In genomic region chr10:113441871-113442270, GRCh38 we compare ENCODE assay signal across 23 cellular contexts.
"Had no signal": no experiment of that assay in that cellular context is flagged by ENCODE, and none has a peak within 500 bp of the region (broad histone marks: within the 10 kb centered on the region; RNA-seq: fewer than 3 reads in every experiment).

No MANE protein-coding gene starts in this region.

- DNase-seq: cortex of kidney; effector CD8-positive, alpha-beta T cell; effector memory CD8-positive, alpha-beta T cell; endodermal cell; erythroblast; esophagus squamous epithelium; foreskin fibroblast; foreskin melanocyte; gastrocnemius medialis; glutamatergic neuron; heart right ventricle; hippocampal formation; left cardiac atrium; left ventricle myocardium superior; lower lobe of right lung; mesenchymal stem cell; mucosa of descending colon had no signal

- H3K27me3 ChIP-seq: colonic mucosa, gastrocnemius medialis, left lung had no signal

- H3K36me3 ChIP-seq: colonic mucosa, esophagus squamous epithelium, gastrocnemius medialis, heart right ventricle, left lung, lower lobe of right lung had no signal

- H3K36me3 Mint-ChIP-seq: mesothelial cell of epicardium had no signal

- H3K4me3 ChIP-seq: colonic mucosa, esophagus squamous epithelium, gastrocnemius medialis, heart right ventricle, left lung, lower lobe of right lung, mucosa of descending colon had no signal

- H3K27ac ChIP-seq: colonic mucosa, epithelial cell of prostate, esophagus squamous epithelium, gastrocnemius medialis, heart right ventricle, left lung, lower lobe of right lung had no signal

- H3K27ac Mint-ChIP-seq: dendritic cell treated with granulocyte-macrophage colony-stimulating factor and Interleukin-4, amounts not matched to agents 40 ng/mL and 50 ng/mL, for 4 days; effector memory CD8-positive, alpha-beta T cell; endodermal cell; mesothelial cell of epicardium had no signal

- H3K4me1 Mint-ChIP-seq: mesothelial cell of epicardium had no signal

- H3K4me1 ChIP-seq: colonic mucosa, esophagus squamous epithelium, gastrocnemius medialis, left lung, lower lobe of right lung had no signal

- H3K4me3 Mint-ChIP-seq: dendritic cell treated with granulocyte-macrophage colony-stimulating factor and Interleukin-4, amounts not matched to agents 40 ng/mL and 50 ng/mL, for 4 days; effector memory CD8-positive, alpha-beta T cell; endodermal cell; mesothelial cell of epicardium had no signal

- H3K9me3 Mint-ChIP-seq: dendritic cell treated with granulocyte-macrophage colony-stimulating factor and Interleukin-4, amounts not matched to agents 40 ng/mL and 50 ng/mL, for 4 days; effector memory CD8-positive, alpha-beta T cell; endodermal cell; mesothelial cell of epicardium had no signal

- ATAC-seq: effector memory CD8-positive, alpha-beta T cell; esophagus mucosa; gastrocnemius medialis; left cardiac atrium; left ventricle myocardium superior had no signal

- H3K9me3 ChIP-seq: colonic mucosa, esophagus squamous epithelium, gastrocnemius medialis, heart right ventricle, left lung, lower lobe of right lung, mucosa of descending colon had no signal
